In genomic region chrX:140439455-140439854, GRCh38 we compare ENCODE assay signal across 12 cellular contexts.
DNase-seq lines count a peak whose midpoint lies in the region; ATAC-seq and TF ChIP-seq lines count a peak whose summit lies in the region.
"Had no signal": no experiment of that assay in that cellular context is flagged by ENCODE, and none has a peak within 500 bp of the region (broad histone marks: within the 10 kb centered on the region; RNA-seq: fewer than 3 reads in every experiment).

No MANE protein-coding gene starts in this region.

- no peak for TF ChIP-seq CTCF in upper lobe of right lung (IDR thresholded peaks at IDR 0.05)

- H3K9me3 ChIP-seq in upper lobe of right lung, result no peaks in the 10 kb centered on the region
- H3K9me3 ChIP-seq: heart left ventricle had no signal

- intact Hi-C loops in upper lobe of right lung (cut with DNase I), result no loop called here

- no peak overlapping the region for H3K4me3 ChIP-seq in upper lobe of right lung

- no peaks in the 10 kb centered on the region for H3K4me1 ChIP-seq in upper lobe of right lung
- H3K4me1 ChIP-seq: heart left ventricle had no signal

- no peaks in the 10 kb centered on the region for H3K36me3 ChIP-seq in upper lobe of right lung
- H3K36me3 ChIP-seq: heart left ventricle had no signal

- ATAC-seq in upper lobe of right lung, result peak; percentile 34
- ATAC-seq: heart left ventricle had no signal

- peak; percentile 1 for DNase-seq in stimulated activated CD4-positive, alpha-beta T cell treated with anti-CD3 and anti-CD28 coated beads, Interleukin-15, amount 100 ng/mL, for 24 hours
- DNase-seq in stimulated activated CD4-positive, alpha-beta T cell treated with anti-CD3 and anti-CD28 coated beads, Interleukin-4, amount 100 ng/mL, for 24 hours, result no peak
- DNase-seq in ecto neural progenitor cell (ENCODE audit: low spot score), result peak; percentile 86
- peak; percentile 4 for DNase-seq in medulla oblongata (ENCODE audit: extremely low spot score)
- peak; percentile 68 for DNase-seq in upper lobe of right lung
- no peak for DNase-seq in HUDEP-2 (lab: John Stamatoyannopoulos, UW; ENCODE audit: unreplicated experiment in 76 of 76)
- DNase-seq in activated T-cell treated with anti-CD3 and anti-CD28 coated beads, Interleukin-2, amount 50 U/mL, for 1 hour, result no peak
- DNase-seq in GM19240 (ENCODE audit: insufficient read length, low spot score), result no peak
- DNase-seq: activated CD4-positive, CD25-positive, alpha-beta regulatory T cell treated with anti-CD3 and anti-CD28 coated beads, Interleukin-2, amount 50 U/mL, for 72 hours; activated naive CD4-positive, alpha-beta T cell treated with anti-CD3 and anti-CD28 coated beads for 36 hours; RPMI8226 had no signal

- no peak overlapping the region for H3K27ac ChIP-seq in upper lobe of right lung
- H3K27ac ChIP-seq: heart left ventricle had no signal

- no peaks in the 10 kb centered on the region for H3K27me3 ChIP-seq in upper lobe of right lung

Comparison
In these comparisons a context has a peak if more than half of its experiments do, and no peak if none do; other contexts are left out.
1. DNase-seq: peak in stimulated activated CD4-positive, alpha-beta T cell treated with anti-CD3 and anti-CD28 coated beads, Interleukin-15, amount 100 ng/mL, for 24 hours (single experiment), ecto neural progenitor cell (single experiment), medulla oblongata (single experiment) and upper lobe of right lung (single experiment); none in stimulated activated CD4-positive, alpha-beta T cell treated with anti-CD3 and anti-CD28 coated beads, Interleukin-4, amount 100 ng/mL, for 24 hours (single experiment), HUDEP-2 (0 of 76), activated T-cell treated with anti-CD3 and anti-CD28 coated beads, Interleukin-2, amount 50 U/mL, for 1 hour (single experiment) and GM19240 (single experiment).